ENCODE assay signal across 13 cellular contexts in genomic region chr6:154386848-154387717, GRCh38. TPM values are rescaled to one million over a fixed set of nuclear protein-coding genes. Genes with fewer than 3 reads are reported as not detected.
DNase-seq lines count a peak whose midpoint lies in the region; ATAC-seq, FAIRE-seq and TF ChIP-seq lines count a peak whose summit lies in the region.
"Had no signal": no experiment of that assay in that cellular context is flagged by ENCODE, and none has a peak within 500 bp of the region (broad histone marks: within the 10 kb centered on the region; RNA-seq: fewer than 3 reads in every experiment).

No MANE protein-coding gene starts in this region.

- TF ChIP-seq POLR2A in GM12891 (IDR thresholded peaks at IDR 0.05; ENCODE audit: low read depth, low read length) = no peak

- H3K4me1 Mint-ChIP-seq in stimulated activated naive B cell treated with anti-CD40 and anti-IgM and Interleukin-4, amounts not matched to agents 10 μg/mL and 1 μg/mL and 100 μg/mL, for 72 hours = no peaks in the 10 kb centered on the region

- DNase-seq in A172 (ENCODE audit: low spot score) (peak; percentile 89), H4 (ENCODE audit: low spot score) (peak; percentile 76), SW480 (ENCODE audit: low spot score) (peak; percentile 66), fibroblast of villous mesenchyme (ENCODE audit: low read depth) (peak; percentile 92), KG1 (lab: John Stamatoyannopoulos, UW) (no peak), Right ventricle myocardium inferior (ENCODE audit: missing footprints) (no peak), GM12891 (ENCODE audit: insufficient read length, low spot score) (no peak)
- DNase-seq in stimulated activated naive B cell treated with anti-CD40 and anti-IgM and Interleukin-4, amounts not matched to agents 10 μg/mL and 1 μg/mL and 100 μg/mL, for 72 hours = no peak
- DNase-seq: activated CD4-positive, alpha-beta T cell treated with anti-CD3 and anti-CD28 coated beads for 48 hours; activated gamma-delta T cell treated with Interleukin-2 at 50 U/mL for 16 hours; tibial artery had no signal

- H3K4me3 Mint-ChIP-seq in stimulated activated naive B cell treated with anti-CD40 and anti-IgM and Interleukin-4, amounts not matched to agents 10 μg/mL and 1 μg/mL and 100 μg/mL, for 72 hours = no peak overlapping the region

- ATAC-seq in Right ventricle myocardium inferior = no peak
- no peak for ATAC-seq in stimulated activated naive B cell treated with anti-CD40 and anti-IgM and Interleukin-4, amounts not matched to agents 10 μg/mL and 1 μg/mL and 100 μg/mL, for 72 hours (replicated peaks)
- ATAC-seq: left lobe of liver had no signal

- peaks cover 10 to 13% of the 10 kb centered on the region in 2 donors for H3K9me3 Mint-ChIP-seq in stimulated activated naive B cell treated with anti-CD40 and anti-IgM and Interleukin-4, amounts not matched to agents 10 μg/mL and 1 μg/mL and 100 μg/mL, for 72 hours

- peaks cover 9 to 22% of the 10 kb centered on the region in 2 donors for H3K27me3 Mint-ChIP-seq in stimulated activated naive B cell treated with anti-CD40 and anti-IgM and Interleukin-4, amounts not matched to agents 10 μg/mL and 1 μg/mL and 100 μg/mL, for 72 hours

- TF ChIP-seq CTCF in fibroblast of villous mesenchyme (IDR thresholded peaks at IDR 0.05; ENCODE audit: insufficient read depth, low read depth, low read length) = no peak

- H3K27ac Mint-ChIP-seq in stimulated activated naive B cell treated with anti-CD40 and anti-IgM and Interleukin-4, amounts not matched to agents 10 μg/mL and 1 μg/mL and 100 μg/mL, for 72 hours = no peak overlapping the region

- no peaks in the 10 kb centered on the region for H3K36me3 Mint-ChIP-seq in stimulated activated naive B cell treated with anti-CD40 and anti-IgM and Interleukin-4, amounts not matched to agents 10 μg/mL and 1 μg/mL and 100 μg/mL, for 72 hours

- no peak overlapping the region for H3K4me3 ChIP-seq in fibroblast of villous mesenchyme (ENCODE audit: low read depth, low read length)
- H3K4me3 ChIP-seq: BLaER1 treated with 17β-estradiol and CSF1 and Interleukin-3, amounts not matched to agents 10 nM and 100 nM; tibial artery had no signal

- no peak for FAIRE-seq in GM12891 (lab: Jason Lieb, UNC)

- intact Hi-C loops in Right ventricle myocardium inferior (cut with DNase I) = no loop called here

TF ChIP-seq in GM12891, 5 proteins besides CTCF, POLR2A, EP300 and RAD21:
- TF ChIP-seq PAX5 (IDR thresholded peaks at IDR 0.05; ENCODE audit: insufficient read depth, low read length, severe bottlenecking) = no peak
- no peak for TF ChIP-seq POU2F2 (IDR thresholded peaks at IDR 0.05; ENCODE audit: low read depth, low read length)
- no peak for TF ChIP-seq POLR2AphosphoS5 (IDR thresholded peaks at IDR 0.05; ENCODE audit: low read depth, low read length)
- TF ChIP-seq SPI1 (IDR thresholded peaks at IDR 0.05; ENCODE audit: low read depth, low read length) = no peak
- TF ChIP-seq TAF1 (IDR thresholded peaks at IDR 0.05; ENCODE audit: low read depth, low read length) = no peak

RNA-seq across cellular contexts. Expression of gene IPCEF1, which starts 30.5 kb away (rescaled TPM):
- total RNA-seq in A172 (2014; rRNA removed; shearing (Covaris generic)) = 0.17 and 0.47 TPM in 2 replicates
- 0.54 and 1.1 TPM in 2 replicates for total RNA-seq in H4 (2014; rRNA removed; shearing (Covaris generic))
- total RNA-seq in fibroblast of villous mesenchyme (0.32 and 0.86 TPM in 2 replicates), Right ventricle myocardium inferior (2.0 TPM)
- polyA plus RNA-seq in GM12891 (2012; ENCODE audit: low read depth, missing spikeins) = 0.46 TPM

Comparison
In these comparisons a context has a peak if more than half of its experiments do, and no peak if none do; other contexts are left out.
1. DNase-seq: peak in A172 (single experiment), H4 (single experiment), SW480 (single experiment) and fibroblast of villous mesenchyme (single experiment); none in KG1 (single experiment), Right ventricle myocardium inferior (single experiment), stimulated activated naive B cell treated with anti-CD40 and anti-IgM and Interleukin-4, amounts not matched to agents 10 μg/mL and 1 μg/mL and 100 μg/mL, for 72 hours (single experiment) and GM12891 (single experiment).